ENCODE assay signal across 12 cellular contexts in the genomic region with DNA sequence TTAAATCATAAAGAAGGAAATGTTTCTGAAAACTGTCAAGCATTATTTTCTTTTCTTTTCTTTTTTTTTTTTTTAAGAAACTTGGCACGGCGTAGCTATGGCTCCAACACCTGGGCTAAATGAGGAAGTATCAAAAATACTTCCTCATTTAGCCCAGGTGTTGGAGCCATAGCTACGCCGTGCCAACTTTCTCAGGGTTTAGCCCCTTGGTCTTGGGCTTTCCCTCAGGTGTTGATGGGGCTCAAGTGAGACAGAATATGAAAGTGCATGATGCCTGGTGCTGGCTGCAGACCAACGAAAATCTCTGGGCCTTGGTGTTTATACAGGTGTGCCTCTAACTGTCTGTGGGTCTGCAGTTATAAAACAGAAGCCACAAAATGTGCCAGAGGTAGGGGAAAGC.
A peak's percentile ranks its signal among the peaks of the same experiment; 100 is the strongest.
DNase-seq lines count a peak whose midpoint lies in the region; ATAC-seq and TF ChIP-seq lines count a peak whose summit lies in the region.
"Had no signal": no experiment of that assay in that cellular context is flagged by ENCODE, and none has a peak within 500 bp of the region (broad histone marks: within the 10 kb centered on the region; RNA-seq: fewer than 3 reads in every experiment).

No MANE protein-coding gene starts in this region.

- peak overlapping the region; percentile 63 for H3K9ac ChIP-seq in OCI-LY3 (ENCODE audit: low read length)

- no peaks in the 10 kb centered on the region for H3K27me3 ChIP-seq in OCI-LY3 (ENCODE audit: low read depth, low read length)
- H3K27me3 ChIP-seq: heart right ventricle had no signal

- H3K27ac ChIP-seq in OCI-LY3 (ENCODE audit: low read length), result peak overlapping the region; percentile 91
- H3K27ac ChIP-seq: heart right ventricle had no signal

- TF ChIP-seq CTCF in GM12865 (IDR thresholded peaks at IDR 0.05; ENCODE audit: insufficient read depth, low read depth, low read length, missing control alignments), result no peak
- TF ChIP-seq CTCF in OCI-LY3 (IDR thresholded peaks at IDR 0.05; ENCODE audit: low read depth, low read length), result no peak

- no peak overlapping the region for H3K4me3 ChIP-seq in GM12865 (ENCODE audit: low read depth, low read length)
- peak overlapping the region; percentile 45 for H3K4me3 ChIP-seq in OCI-LY3 (ENCODE audit: low read length)
- H3K4me3 ChIP-seq: HAP-1, heart right ventricle had no signal

- peak overlapping the region; percentile 69 for H3K4me2 ChIP-seq in OCI-LY3 (ENCODE audit: low read length)

- DNase-seq in GM12865 (ENCODE audit: low read depth) (peak; percentile 80), NCI-H526 treated with DMSO at 0.1 percent for 48 hours (lab: John Stamatoyannopoulos, UW) (no peak), iPS-NIHi11 (ENCODE audit: low spot score) (no peak)
- DNase-seq in activated CD4-positive, alpha-beta T cell treated with anti-CD3 and anti-CD28 coated beads for 4 hours, result no peak
- no peak for DNase-seq in activated CD8-positive, alpha-beta memory T cell treated with anti-CD3 and anti-CD28 coated beads, Interleukin-2, amount 50 U/mL, for 48 hours
- DNase-seq: activated CD4-positive, alpha-beta T cell treated with anti-CD3 and anti-CD28 coated beads, Interleukin-2, amount 50 U/mL, for 1 hour; C1 segment of cervical spinal cord; heart right ventricle had no signal

- ATAC-seq in GM21390 (IDR thresholded peaks at IDR 0.05; ENCODE audit: unreplicated experiment) (peak; percentile 48), HG03196 (IDR thresholded peaks at IDR 0.05; ENCODE audit: unreplicated experiment) (peak; percentile 68)
- ATAC-seq: heart right ventricle had no signal

- H2AFZ ChIP-seq in OCI-LY3 (ENCODE audit: low read depth, low read length), result no peak overlapping the region

- H3K9me3 ChIP-seq in OCI-LY3 (ENCODE audit: insufficient read depth, low read length), result peaks cover 6% of the 10 kb centered on the region; the same call in 1 of the 2 replicates
- H3K9me3 ChIP-seq: HAP-1, heart right ventricle had no signal

- peaks cover 11% of the 10 kb centered on the region for H3K36me3 ChIP-seq in OCI-LY3 (replicated peaks; ENCODE audit: low read depth, low read length)
- H3K36me3 ChIP-seq: HAP-1, heart right ventricle had no signal

- H4K20me1 ChIP-seq in OCI-LY3 (ENCODE audit: insufficient read depth, low read length), result no peaks in the 10 kb centered on the region

- peaks cover 88% of the 10 kb centered on the region for H3K4me1 ChIP-seq in OCI-LY3 (ENCODE audit: low read length)
- H3K4me1 ChIP-seq: HAP-1 had no signal

- H3K79me2 ChIP-seq in OCI-LY3 (ENCODE audit: low read length), result peaks cover 53% of the 10 kb centered on the region
